10 cellular contexts compared by ENCODE assay signal in genomic region chr19:10863107-10863700, GRCh38. TPM values are rescaled to one million over a fixed set of nuclear protein-coding genes. Genes with fewer than 3 reads are reported as not detected.
A peak's percentile ranks its signal among the peaks of the same experiment; 100 is the strongest.
DNase-seq lines count a peak whose midpoint lies in the region; ATAC-seq lines count a peak whose summit lies in the region.
"Had no signal": no experiment of that assay in that cellular context is flagged by ENCODE, and none has a peak within 500 bp of the region (broad histone marks: within the 10 kb centered on the region; RNA-seq: fewer than 3 reads in every experiment).

No MANE protein-coding gene starts in this region.

- peak overlapping the region; percentile 47 for H3K27ac Mint-ChIP-seq in activated T-helper 17 cell treated with anti-CD3 and anti-CD28 coated beads, Interleukin-2, amount 50 U/mL, for 72 hours

- H3K4me1 Mint-ChIP-seq in activated T-helper 17 cell treated with anti-CD3 and anti-CD28 coated beads, Interleukin-2, amount 50 U/mL, for 72 hours: peaks cover 9% of the 10 kb centered on the region

- no peaks in the 10 kb centered on the region for H3K36me3 Mint-ChIP-seq in activated T-helper 17 cell treated with anti-CD3 and anti-CD28 coated beads, Interleukin-2, amount 50 U/mL, for 72 hours (ENCODE audit: low read depth)

- DNase-seq in NCI-H146 (lab: John Stamatoyannopoulos, UW) (peak; percentile 19), NCI-H146 treated with DMSO at 0.1 percent for 48 hours (lab: John Stamatoyannopoulos, UW; ENCODE audit: unreplicated experiment) (no peak), islet precursor cell (peak; percentile 83), stromal cell of bone marrow (ENCODE audit: low read depth) (peak; percentile 77), NOMO-1 treated with DMSO at 0.1 percent for 48 hours (lab: John Stamatoyannopoulos, UW; ENCODE audit: unreplicated experiment) (no peak)
- DNase-seq in activated CD4-positive, alpha-beta T cell treated with anti-CD3 and anti-CD28 coated beads for 48 hours: no peak
- DNase-seq: anterior cingulate cortex, NCI-H187 treated with DMSO at 0.1 percent for 48 hours had no signal

- no peak for ATAC-seq in activated T-helper 17 cell treated with anti-CD3 and anti-CD28 coated beads, Interleukin-2, amount 50 U/mL, for 72 hours (replicated peaks)
- no peak for ATAC-seq in GM19324 (IDR thresholded peaks at IDR 0.05; ENCODE audit: low FRiP score, unreplicated experiment)

- H3K9me3 Mint-ChIP-seq in activated T-helper 17 cell treated with anti-CD3 and anti-CD28 coated beads, Interleukin-2, amount 50 U/mL, for 72 hours: no peaks in the 10 kb centered on the region

- no peaks in the 10 kb centered on the region for H3K27me3 Mint-ChIP-seq in activated T-helper 17 cell treated with anti-CD3 and anti-CD28 coated beads, Interleukin-2, amount 50 U/mL, for 72 hours

- H3K4me3 Mint-ChIP-seq in activated T-helper 17 cell treated with anti-CD3 and anti-CD28 coated beads, Interleukin-2, amount 50 U/mL, for 72 hours: no peak overlapping the region

RNA-seq across cellular contexts. Expression of gene CARM1, which starts 8.1 kb away (rescaled TPM):
- 10 to 100 TPM; 32.7 to 62.1 TPM for total RNA-seq in activated T-helper 17 cell treated with anti-CD3 and anti-CD28 coated beads, Interleukin-2, amount 50 U/mL, for 72 hours

RNA-seq across cellular contexts. Expression of gene C19orf38, which starts 15.0 kb away (rescaled TPM):
- 1 to 10 TPM in 1 of 2 donors, under 1 TPM in 1; 0.48 to 1.7 TPM for total RNA-seq in activated T-helper 17 cell treated with anti-CD3 and anti-CD28 coated beads, Interleukin-2, amount 50 U/mL, for 72 hours

RNA-seq across cellular contexts. Expression of gene TMED1, which starts 27.2 kb away (rescaled TPM):
- 10 to 100 TPM; 17.6 to 20.2 TPM for total RNA-seq in activated T-helper 17 cell treated with anti-CD3 and anti-CD28 coated beads, Interleukin-2, amount 50 U/mL, for 72 hours

Comparison
In these comparisons a context has a peak if more than half of its experiments do, and no peak if none do; other contexts are left out.
1. DNase-seq: peak in NCI-H146 (single experiment), islet precursor cell (single experiment) and stromal cell of bone marrow (single experiment); none in NCI-H146 treated with DMSO at 0.1 percent for 48 hours (single experiment), NOMO-1 treated with DMSO at 0.1 percent for 48 hours (single experiment) and activated CD4-positive, alpha-beta T cell treated with anti-CD3 and anti-CD28 coated beads for 48 hours (single experiment).